In genomic region chr2:190534310-190535118, GRCh38 we compare ENCODE assay signal across 1 cellular context.
TF ChIP-seq lines count a peak whose summit lies in the region.

TSS of gene NEMP2 (minus strand) at chr2:190534722. CDS start at chr2:190534655, 67 bp downstream.

TF ChIP-seq in HepG2, 621 proteins besides CTCF, POLR2A, EP300 and RAD21 (continued from another document and continues in another):
- TF ChIP-seq SKIL (CRISPR knock-in tag; IDR thresholded peaks at IDR 0.05; ENCODE audit: borderline replicate concordance) (peak; percentile 75; the same call in 1 of the 2 replicates), KAT2B (IDR thresholded peaks at IDR 0.05; ENCODE audit: borderline replicate concordance, low read depth, low read length) (no peak), SMYD3 (CRISPR knock-in tag; IDR thresholded peaks at IDR 0.05) (no peak), FOXO4 (CRISPR knock-in tag; conservative IDR thresholded peaks at IDR 0.05) (no peak), ZNF678 (CRISPR knock-in tag; IDR thresholded peaks at IDR 0.05) (peak; percentile 99), HNRNPK (IDR thresholded peaks at IDR 0.05; ENCODE audit: low read depth, low read length, poor library complexity, severe bottlenecking) (peak; percentile 82), U2AF2 (IDR thresholded peaks at IDR 0.05; ENCODE audit: low read depth, low read length) (no peak), XRCC5 (optimal IDR thresholded peaks at IDR 0.05; ENCODE audit: low read length) (peak; percentile 71), ZNF629 (CRISPR knock-in tag; conservative IDR thresholded peaks at IDR 0.05) (peak; percentile 15; the same call in 1 of the 2 replicates), PRDM10 (CRISPR knock-in tag; IDR thresholded peaks at IDR 0.05; ENCODE audit: low read depth) (0 out of 2 replicates have a peak, but pooled peaks have one; percentile 20), ZNF33B (CRISPR knock-in tag; IDR thresholded peaks at IDR 0.05) (peak; percentile 70; the same call in 1 of the 2 replicates), MXI1 (IDR thresholded peaks at IDR 0.05; ENCODE audit: borderline replicate concordance, low read depth, low read length) (no peak), KLF6 (CRISPR knock-in tag; IDR thresholded peaks at IDR 0.05) (peak; percentile 97), ZNF407 (CRISPR knock-in tag; IDR thresholded peaks at IDR 0.05; ENCODE audit: not compliant biosample characterization) (peak; percentile 98), ZBTB42 (CRISPR knock-in tag; IDR thresholded peaks at IDR 0.05) (no peak; the same call in 1 of the 2 replicates), CREB3 (CRISPR knock-in tag; IDR thresholded peaks at IDR 0.05) (peak; percentile 77), ZXDC (CRISPR knock-in tag; IDR thresholded peaks at IDR 0.05) (peak; percentile 92), SNRNP70 (IDR thresholded peaks at IDR 0.05; ENCODE audit: low read depth, low read length) (no peak), SMC3 (IDR thresholded peaks at IDR 0.05; ENCODE audit: low read length) (no peak), ZNF362 (CRISPR knock-in tag; IDR thresholded peaks at IDR 0.05; ENCODE audit: borderline replicate concordance) (peak; percentile 77; the same call in 1 of the 2 replicates), DMTF1 (CRISPR knock-in tag; IDR thresholded peaks at IDR 0.05) (peak; percentile 59; the same call in 1 of the 2 replicates)
